ENCODE assay signal across 10 cellular contexts in genomic region chr2:33494155-33494779, GRCh38. TPM values are rescaled to one million over a fixed set of nuclear protein-coding genes. Genes with fewer than 3 reads are reported as not detected.
DNase-seq lines count a peak whose midpoint lies in the region; ATAC-seq and TF ChIP-seq lines count a peak whose summit lies in the region.
"Had no signal": no experiment of that assay in that cellular context is flagged by ENCODE, and none has a peak within 500 bp of the region (broad histone marks: within the 10 kb centered on the region; RNA-seq: fewer than 3 reads in every experiment).

No MANE protein-coding gene starts in this region.

- peak; percentile 62 for ATAC-seq in GM18873 (IDR thresholded peaks at IDR 0.05; ENCODE audit: low FRiP score, unreplicated experiment)
- peak; percentile 36 for ATAC-seq in HG03575 (IDR thresholded peaks at IDR 0.05; ENCODE audit: extremely low read depth, insufficient number of reproducible peaks, low FRiP score, unreplicated experiment)
- peak; percentile 33 for ATAC-seq in left lung

- intact Hi-C loops in left lung (cut with DNase I), result no loop called here

- H3K27ac ChIP-seq in HEK293 (ENCODE audit: extremely low read depth, low read depth, low read length) (no peak overlapping the region), left lung (no peak overlapping the region)
- H3K27ac ChIP-seq: pancreas, suprapubic skin had no signal

- DNase-seq in left lung, result no peak
- no peak for DNase-seq in HuH-7 (ENCODE audit: low spot score)
- no peak for DNase-seq in activated CD4-positive, alpha-beta T cell treated with anti-CD3 and anti-CD28 coated beads, Interleukin-2, amount 10 ng/mL, durations not matched to agents 7 days and 5 days
- DNase-seq in chondrocyte (ENCODE audit: low spot score), result no peak
- DNase-seq in activated CD4-positive, CD25-positive, alpha-beta regulatory T cell (lab: John Stamatoyannopoulos, UW), result no peak
- DNase-seq: pancreas had no signal

- H3K9me3 Mint-ChIP-seq in activated CD4-positive, alpha-beta T cell treated with anti-CD3 and anti-CD28 coated beads, Interleukin-2, amount 10 ng/mL, durations not matched to agents 7 days and 5 days, result peaks cover 4% of the 10 kb centered on the region
- no peaks in the 10 kb centered on the region for H3K9me3 Mint-ChIP-seq in chondrocyte (ENCODE audit: low read depth)

- H3K27me3 Mint-ChIP-seq in activated CD4-positive, alpha-beta T cell treated with anti-CD3 and anti-CD28 coated beads, Interleukin-2, amount 10 ng/mL, durations not matched to agents 7 days and 5 days, result no peaks in the 10 kb centered on the region
- H3K27me3 Mint-ChIP-seq in chondrocyte (ENCODE audit: low read depth), result no peaks in the 10 kb centered on the region

- H3K4me3 ChIP-seq in HEK293 (ENCODE audit: low read depth, low read length) (no peak overlapping the region), left lung (no peak overlapping the region)
- H3K4me3 ChIP-seq: pancreas, suprapubic skin had no signal

- no peaks in the 10 kb centered on the region for H3K36me3 ChIP-seq in HEK293 (ENCODE audit: control insufficient read depth in 2 of 2, insufficient read depth in 1 of 2, low read length in 2 of 2)
- H3K36me3 ChIP-seq in left lung, result no peaks in the 10 kb centered on the region
- H3K36me3 ChIP-seq: pancreas, suprapubic skin had no signal

- H3K4me1 Mint-ChIP-seq in activated CD4-positive, alpha-beta T cell treated with anti-CD3 and anti-CD28 coated beads, Interleukin-2, amount 10 ng/mL, durations not matched to agents 7 days and 5 days, result peaks cover 48% of the 10 kb centered on the region
- peaks cover 48% of the 10 kb centered on the region for H3K4me1 Mint-ChIP-seq in chondrocyte (ENCODE audit: low read depth)

- no peak overlapping the region for H3K27ac Mint-ChIP-seq in activated CD4-positive, alpha-beta T cell treated with anti-CD3 and anti-CD28 coated beads, Interleukin-2, amount 10 ng/mL, durations not matched to agents 7 days and 5 days
- H3K27ac Mint-ChIP-seq in chondrocyte (ENCODE audit: unreplicated experiment), result no peak overlapping the region

- H3K27me3 ChIP-seq in left lung, result no peaks in the 10 kb centered on the region
- H3K27me3 ChIP-seq: pancreas had no signal

- H3K4me1 ChIP-seq in HEK293 (ENCODE audit: control insufficient read depth, insufficient read depth, low read length) (peaks cover 21% of the 10 kb centered on the region), left lung (peaks cover 9 to 18% of the 10 kb centered on the region in 2 donors)
- H3K4me1 ChIP-seq: suprapubic skin had no signal

- POLR2A ChIA-PET in HEK293 (lab: Yijun Ruan, JAX), result no interaction called here
- POLR2A ChIA-PET in activated CD4-positive, alpha-beta T cell treated with anti-CD3 and anti-CD28 coated beads, Interleukin-2, amount 10 ng/mL, durations not matched to agents 7 days and 5 days (lab: Charles Lee), result no interaction called here

- CTCF ChIA-PET in HEK293 (lab: Yijun Ruan, JAX), result interaction anchor here (1.8 kb wide), 1 partner anchor 18 kb away, joined by 10 read pairs; the partner anchor contains the start of gene RASGRP3
- CTCF ChIA-PET in activated CD4-positive, alpha-beta T cell treated with anti-CD3 and anti-CD28 coated beads, Interleukin-2, amount 10 ng/mL, durations not matched to agents 7 days and 5 days (lab: Charles Lee), result interaction anchor here (0.6 to 2.8 kb wide), 3 partner anchors 17 to 40 kb away, joined by 3 to 14 read pairs (median 4); partner anchors contain the start of gene RASGRP3

- H3K4me3 Mint-ChIP-seq in activated CD4-positive, alpha-beta T cell treated with anti-CD3 and anti-CD28 coated beads, Interleukin-2, amount 10 ng/mL, durations not matched to agents 7 days and 5 days, result no peak overlapping the region
- no peak overlapping the region for H3K4me3 Mint-ChIP-seq in chondrocyte (ENCODE audit: unreplicated experiment)

- H3K36me3 Mint-ChIP-seq in activated CD4-positive, alpha-beta T cell treated with anti-CD3 and anti-CD28 coated beads, Interleukin-2, amount 10 ng/mL, durations not matched to agents 7 days and 5 days (ENCODE audit: low read depth), result peaks cover 9% of the 10 kb centered on the region
- H3K36me3 Mint-ChIP-seq in chondrocyte (ENCODE audit: low read depth), result no peaks in the 10 kb centered on the region

- TF ChIP-seq CTCF in HEK293 (tag by site-specific recombination; IDR thresholded peaks at IDR 0.05), result no peak
- no peak for TF ChIP-seq CTCF in left lung (IDR thresholded peaks at IDR 0.05)
- TF ChIP-seq CTCF in chondrocyte (IDR thresholded peaks at IDR 0.05), result no peak

- H3K9me3 ChIP-seq in HEK293 (ENCODE audit: control insufficient read depth, insufficient read depth, low read depth, low read length), result no peaks in the 10 kb centered on the region
- H3K9me3 ChIP-seq in left lung, result no peaks in the 10 kb centered on the region
- H3K9me3 ChIP-seq: pancreas, suprapubic skin had no signal

TF ChIP-seq in HEK293, 187 proteins besides CTCF, POLR2A, EP300 and RAD21:
- TF ChIP-seq ZNF707 (tag by site-specific recombination; IDR thresholded peaks at IDR 0.05) (no peak), SETDB1 (IDR thresholded peaks at IDR 0.05; ENCODE audit: insufficient read length, low read length) (peak; percentile 60)

RNA-seq across cellular contexts. Expression of gene RASGRP3, which starts 17.8 kb away (rescaled TPM):
- total RNA-seq in left lung, result 10 to 100 TPM; 20.3 to 27.2 TPM
- total RNA-seq in activated CD4-positive, alpha-beta T cell treated with anti-CD3 and anti-CD28 coated beads, Interleukin-2, amount 10 ng/mL, durations not matched to agents 7 days and 5 days, result 10 to 100 TPM; 11.8 to 13.7 TPM
- 3.0 to 3.7 TPM (median 3.0 TPM) in 3 replicates for total RNA-seq in chondrocyte
